ENCODE assay signal across 18 cellular contexts in the genomic region with DNA sequence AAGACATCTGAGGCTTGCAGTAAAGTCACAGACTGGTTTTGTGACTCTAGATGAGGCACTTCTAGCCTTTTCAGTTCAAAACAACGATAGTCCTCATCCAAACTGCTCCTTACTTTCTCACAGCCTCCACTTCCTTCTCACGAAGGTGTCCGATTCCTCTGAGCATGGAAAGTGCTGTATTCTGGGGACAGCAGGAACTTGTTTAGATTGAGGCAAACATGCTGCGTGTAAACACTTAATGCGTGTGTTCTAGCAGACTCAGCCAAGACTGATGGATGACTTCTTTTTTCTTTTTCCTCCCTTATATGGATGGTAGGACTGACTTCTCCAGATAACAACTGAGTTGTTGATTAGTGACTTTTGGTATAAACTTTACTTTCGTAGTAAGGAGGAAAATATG.
"Had no signal": no experiment of that assay in that cellular context is flagged by ENCODE, and none has a peak within 500 bp of the region (broad histone marks: within the 10 kb centered on the region; RNA-seq: fewer than 3 reads in every experiment).

No MANE protein-coding gene starts in this region.

- H3K4me1 Mint-ChIP-seq: stimulated activated naive B cell treated with anti-CD40 and anti-IgM and Interleukin-4, amounts not matched to agents 10 μg/mL and 1 μg/mL and 100 μg/mL, for 72 hours had no signal

- H3K27me3 Mint-ChIP-seq: effector memory CD8-positive, alpha-beta T cell had no signal

- H3K27ac Mint-ChIP-seq: activated naive CD8-positive, alpha-beta T cell; activated T-helper 1 cell treated with anti-CD3 and anti-CD28 coated beads, Interleukin-12 subunit alpha, Interleukin-12 subunit beta, Interleukin-2, Interleukin-4 antibody, amounts not matched to agents 30 ng/mL and 10 ng/mL and 1 ng/mL, durations not matched to agents 14 hours and 24 hours and 36 hours; effector memory CD8-positive, alpha-beta T cell; stimulated activated naive B cell treated with anti-CD40 and anti-IgM and Interleukin-4, amounts not matched to agents 10 μg/mL and 1 μg/mL and 100 μg/mL, for 72 hours had no signal

- H3K4me3 ChIP-seq: cardiac muscle cell, lung, tibial nerve had no signal

- ATAC-seq: effector memory CD8-positive, alpha-beta T cell; left lobe of liver; stimulated activated naive B cell treated with anti-CD40 and anti-IgM and Interleukin-4, amounts not matched to agents 10 μg/mL and 1 μg/mL and 100 μg/mL, for 72 hours had no signal

- FAIRE-seq: frontal cortex, kidney had no signal

- H3K4me3 Mint-ChIP-seq: activated naive CD8-positive, alpha-beta T cell; activated T-helper 1 cell treated with anti-CD3 and anti-CD28 coated beads, Interleukin-12 subunit alpha, Interleukin-12 subunit beta, Interleukin-2, Interleukin-4 antibody, amounts not matched to agents 30 ng/mL and 10 ng/mL and 1 ng/mL, durations not matched to agents 14 hours and 24 hours and 36 hours; effector memory CD8-positive, alpha-beta T cell; nephron progenitor cell; stimulated activated naive B cell treated with anti-CD40 and anti-IgM and Interleukin-4, amounts not matched to agents 10 μg/mL and 1 μg/mL and 100 μg/mL, for 72 hours had no signal

- H3K4me1 ChIP-seq: tibial nerve had no signal

- H3K36me3 Mint-ChIP-seq: activated naive CD8-positive, alpha-beta T cell; stimulated activated naive B cell treated with anti-CD40 and anti-IgM and Interleukin-4, amounts not matched to agents 10 μg/mL and 1 μg/mL and 100 μg/mL, for 72 hours had no signal

- H3K9me3 Mint-ChIP-seq: activated T-helper 1 cell treated with anti-CD3 and anti-CD28 coated beads, Interleukin-12 subunit alpha, Interleukin-12 subunit beta, Interleukin-2, Interleukin-4 antibody, amounts not matched to agents 30 ng/mL and 10 ng/mL and 1 ng/mL, durations not matched to agents 14 hours and 24 hours and 36 hours; effector memory CD8-positive, alpha-beta T cell; nephron progenitor cell; stimulated activated naive B cell treated with anti-CD40 and anti-IgM and Interleukin-4, amounts not matched to agents 10 μg/mL and 1 μg/mL and 100 μg/mL, for 72 hours had no signal

- DNase-seq: activated CD4-positive, alpha-beta T cell treated with anti-CD3 and anti-CD28 coated beads, Interleukin-2, amount 50 U/mL, for 48 hours; activated gamma-delta T cell treated with Interleukin-2 at 50 U/mL for 16 hours; amniotic stem cell; effector memory CD8-positive, alpha-beta T cell; head of caudate nucleus; kidney; midbrain; nephron progenitor cell; occipital lobe; stimulated activated naive B cell treated with anti-CD40 and anti-IgM and Interleukin-4, amounts not matched to agents 10 μg/mL and 1 μg/mL and 100 μg/mL, for 72 hours; substantia nigra had no signal

- H3K27ac ChIP-seq: cardiac muscle cell, tibial nerve had no signal

- H3K27me3 ChIP-seq: cardiac muscle cell, tibial nerve had no signal

- H3K9me3 ChIP-seq: tibial nerve had no signal

- H3K36me3 ChIP-seq: cardiac muscle cell, tibial nerve had no signal
